In the genomic region with DNA sequence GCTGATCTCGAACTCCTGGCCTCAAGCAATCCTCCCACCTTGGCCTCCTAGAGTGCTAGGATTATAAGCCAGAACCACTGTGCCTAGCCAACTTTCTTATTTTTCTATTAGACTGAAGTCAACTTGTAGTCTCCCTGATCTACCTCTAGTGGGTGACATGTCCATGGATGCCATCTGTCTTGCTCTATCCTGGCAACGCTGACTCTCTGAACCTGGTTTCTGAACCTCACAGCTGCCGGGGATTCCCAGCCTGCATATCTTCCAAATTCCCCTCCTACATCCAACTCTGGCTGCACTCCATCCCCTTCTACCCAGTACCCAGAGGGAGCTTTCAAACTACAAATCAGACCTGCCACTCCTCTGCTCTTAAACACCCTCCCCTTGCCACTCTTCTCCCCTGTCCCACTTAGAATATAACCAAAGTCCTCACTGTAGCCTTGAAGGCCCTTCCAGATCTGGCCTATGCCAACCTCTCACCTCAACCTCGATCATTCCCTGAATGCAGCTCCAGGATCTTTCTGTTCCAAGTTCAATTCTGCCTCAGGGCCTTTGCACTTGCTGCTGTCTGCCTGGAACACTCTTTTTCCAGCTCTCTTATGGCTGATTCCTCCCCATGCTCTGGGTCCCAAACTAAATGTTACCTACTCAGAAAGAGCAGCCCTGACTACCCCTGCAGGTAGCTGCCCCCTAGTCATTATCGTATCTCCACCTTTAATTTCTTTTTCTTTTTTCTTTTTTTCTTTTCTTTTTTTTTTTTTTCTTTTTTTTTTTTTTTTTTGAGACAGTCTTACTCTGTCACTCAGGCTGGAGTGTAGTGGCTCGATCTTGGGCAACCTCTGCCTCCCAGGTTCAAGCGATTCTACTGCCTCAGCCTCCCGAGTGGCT, we compare ENCODE assay signal across 11 cellular contexts. TPM values are rescaled to one million over a fixed set of nuclear protein-coding genes. Genes with fewer than 3 reads are reported as not detected.
DNase-seq lines count a peak whose midpoint lies in the region; ATAC-seq and TF ChIP-seq lines count a peak whose summit lies in the region.
"Had no signal": no experiment of that assay in that cellular context is flagged by ENCODE, and none has a peak within 500 bp of the region (broad histone marks: within the 10 kb centered on the region; RNA-seq: fewer than 3 reads in every experiment).

No MANE protein-coding gene starts in this region.

- H3K4ac ChIP-seq in IMR-90 (ENCODE audit: low read depth, low read length): no peak overlapping the region

- TF ChIP-seq CTCF in IMR-90 (conservative IDR thresholded peaks at IDR 0.05; ENCODE audit: low read depth, low read length): no peak
- peak; percentile 25 for TF ChIP-seq CTCF in fibroblast of mammary gland (conservative IDR thresholded peaks at IDR 0.05; ENCODE audit: control insufficient read depth, insufficient read depth, low read depth, low read length)

- intact Hi-C loops in IMR-90 (cut with micrococcal nuclease): no loop called here

- H3K4me3 ChIP-seq in IMR-90 (ENCODE audit: insufficient read depth, low read depth, low read length) (no peak overlapping the region), fibroblast of mammary gland (ENCODE audit: control insufficient read depth, low read depth, low read length) (no peak overlapping the region)

- dilution Hi-C loops in IMR-90 (cut with HindIII; ENCODE audit: low sequenced_read_pairs, unreplicated experiment): no loop called here

- TF ChIP-seq RAD21 in IMR-90 (IDR thresholded peaks at IDR 0.05; ENCODE audit: low read length): no peak; the same call in 1 of the 2 replicates

- no TSS peak for BruUV-seq in IMR-90 (replicated peaks; lab: Mats Ljungman, UMichigan)

- no peaks in the 10 kb centered on the region; the same call in 1 of the 2 replicates for H4K20me1 ChIP-seq in IMR-90 (ENCODE audit: insufficient read depth, low read length)

- H2BK120ac ChIP-seq in IMR-90 (ENCODE audit: low read depth, low read length): no peak overlapping the region

- H2BK15ac ChIP-seq in IMR-90 (ENCODE audit: low read depth, low read length): no peak overlapping the region

- ATAC-seq in IMR-90 (ENCODE audit: low read depth) (no peak), HG03135 (IDR thresholded peaks at IDR 0.05; ENCODE audit: unreplicated experiment) (no peak)
- ATAC-seq: sciatic nerve; stimulated activated naive CD8-positive, alpha-beta T cell treated with anti-CD3 and anti-CD28 coated beads, Interleukin-15, amount 100 ng/mL, for 72 hours had no signal

- TF ChIP-seq POLR2A in IMR-90 (IDR thresholded peaks at IDR 0.05; ENCODE audit: low read depth, low read length): no peak

- 0 out of 2 replicates have a peak, but pooled peaks cover 6% of the 10 kb centered on the region for H3K9me1 ChIP-seq in IMR-90 (ENCODE audit: insufficient read depth, low read length)

- no peak overlapping the region for H4K5ac ChIP-seq in IMR-90 (ENCODE audit: low read depth, low read length)

- no CpG with 5 or more reads among the region's 8 CpGs for WGBS in IMR-90 (ENCODE audit: extremely low coverage in 2 of 2, insufficient read length in 1 of 2), 2 experiments

- H3K14ac ChIP-seq in IMR-90 (replicated peaks; ENCODE audit: low read depth, low read length): no peak overlapping the region

- no peak overlapping the region for H4K91ac ChIP-seq in IMR-90 (ENCODE audit: insufficient read depth, low read depth, low read length)

- peaks cover 34% of the 10 kb centered on the region for H3K36me3 ChIP-seq in IMR-90 (ENCODE audit: control insufficient read depth, insufficient read depth, low read length)

- H3K27me3 ChIP-seq in IMR-90 (ENCODE audit: control insufficient read depth, insufficient read depth, low read length): no peaks in the 10 kb centered on the region
- H3K27me3 ChIP-seq: brain microvascular endothelial cell had no signal

- no peak overlapping the region for H3K4me2 ChIP-seq in IMR-90 (ENCODE audit: low read depth, low read length)

- POLR2A ChIA-PET in IMR-90 (lab: Charles Lee; ENCODE audit: unreplicated experiment): interaction anchor here (0.6 to 1.3 kb wide), 2 partner anchors 23 to 82 kb away, joined by 3 read pairs; partner anchors contain the start of gene THAP8

- CTCF ChIA-PET in IMR-90 (lab: Yijun Ruan, JAX): interaction anchor here (1.3 kb wide), 1 partner anchor 11 kb away, joined by 6 read pairs; no protein-coding TSS in a partner anchor

- DNase-seq in AG08396 (ENCODE audit: low spot score) (peak; percentile 62), IMR-90 (peak; percentile 53), fibroblast of mammary gland (ENCODE audit: low read depth) (peak; percentile 45), dedifferentiated amniotic fluid mesenchymal stem cell (ENCODE audit: extremely low spot score) (no peak), NCI-H1105 (lab: John Stamatoyannopoulos, UW) (no peak)
- DNase-seq: activated B cell treated with CpG ODN at 0.5 μM for 24 hours; brain microvascular endothelial cell; NCI-H774; stimulated activated naive CD8-positive, alpha-beta T cell treated with anti-CD3 and anti-CD28 coated beads, Interleukin-15, amount 100 ng/mL, for 72 hours had no signal

- H3K9ac ChIP-seq in IMR-90 (ENCODE audit: low read depth, low read length): no peak overlapping the region

- H2BK20ac ChIP-seq in IMR-90 (ENCODE audit: low read depth, low read length): no peak overlapping the region

- H2AK5ac ChIP-seq in IMR-90 (ENCODE audit: low read depth, low read length): no peak overlapping the region

- peaks cover 0 to 28% of the 10 kb centered on the region in 2 experiments; a peak in 3 of 4 replicates for H3K79me1 ChIP-seq in IMR-90 (ENCODE audit: low read depth in 1 of 2, low read length in 2 of 2)

- no peak overlapping the region for H2AK9ac ChIP-seq in IMR-90 (replicated peaks; ENCODE audit: low read depth, low read length, poor library complexity)

- no peak overlapping the region for H3K27ac ChIP-seq in IMR-90 (ENCODE audit: insufficient read depth, low read length)
- H3K27ac ChIP-seq: brain microvascular endothelial cell had no signal

- no peaks in the 10 kb centered on the region for H3K9me3 ChIP-seq in IMR-90 (ENCODE audit: control insufficient read depth, insufficient read depth, low read length)

- no peak overlapping the region for H3K23ac ChIP-seq in IMR-90 (ENCODE audit: low read depth, low read length)

- no peak overlapping the region for H4K8ac ChIP-seq in IMR-90 (ENCODE audit: low read depth in 2 of 2, low read length in 2 of 2)

- H2AFZ ChIP-seq in IMR-90 (replicated peaks; ENCODE audit: low read length, poor library complexity): no peak overlapping the region

- H2BK5ac ChIP-seq in IMR-90 (ENCODE audit: low read depth, low read length, poor library complexity, severe bottlenecking): no peak overlapping the region

- no peak overlapping the region for H3K18ac ChIP-seq in IMR-90 (ENCODE audit: low read depth, low read length)

- in situ Hi-C loops in IMR-90 (cut with MboI; ENCODE audit: low sequenced_read_pairs): no loop called here

- H3K4me1 ChIP-seq in IMR-90 (ENCODE audit: control insufficient read depth, insufficient read depth, low read length): peaks cover 5% of the 10 kb centered on the region; the same call in 1 of the 2 replicates

- no peak overlapping the region for H3K56ac ChIP-seq in IMR-90 (ENCODE audit: extremely low read depth, insufficient read depth, low read length)

TF ChIP-seq in IMR-90, 13 proteins besides CTCF, POLR2A, EP300 and RAD21:
- no peak for TF ChIP-seq USF2 (IDR thresholded peaks at IDR 0.05; ENCODE audit: low read depth, low read length)
- no peak for TF ChIP-seq CHD1 (IDR thresholded peaks at IDR 0.05; ENCODE audit: low read depth, low read length)

RNA-seq across cellular contexts. Expression of gene CLIP3, which starts 2.2 kb away (rescaled TPM):
- 5.0 and 5.4 TPM in 2 replicates for total RNA-seq in IMR-90 (2012; rRNA removed)
- 24.4 and 28.7 TPM in 2 replicates for polyA plus RNA-seq in IMR-90 (2012; rRNA removed)
- 19.6 and 32.6 TPM in 2 replicates for polyA plus RNA-seq in IMR-90 (2012; cell fraction: cytosol; rRNA removed)
- 15.2 and 35.7 TPM in 2 replicates for polyA plus RNA-seq in IMR-90 (2012; cell fraction: nucleus; rRNA removed; ENCODE audit: low replicate concordance)

RNA-seq across cellular contexts. Expression of gene ALKBH6, which starts 16.5 kb away (rescaled TPM):
- 10.3 and 12.9 TPM in 2 replicates for total RNA-seq in IMR-90 (2012; rRNA removed)
- 38.7 and 42.7 TPM in 2 replicates for polyA plus RNA-seq in IMR-90 (2012; rRNA removed)
- 21.2 and 48.6 TPM in 2 replicates for polyA plus RNA-seq in IMR-90 (2012; cell fraction: cytosol; rRNA removed)
- 120 and 144 TPM in 2 replicates for polyA plus RNA-seq in IMR-90 (2012; cell fraction: nucleus; rRNA removed; ENCODE audit: low replicate concordance)

RNA-seq across cellular contexts. Expression of gene SYNE4, which starts 21.9 kb away (rescaled TPM):
- total RNA-seq in IMR-90 (2012; rRNA removed): not detected in 2 replicates
- 0.27 and 0.34 TPM in 2 replicates for polyA plus RNA-seq in IMR-90 (2012; rRNA removed)
- 0.09 and 0.19 TPM in 2 replicates for polyA plus RNA-seq in IMR-90 (2012; cell fraction: cytosol; rRNA removed)
- polyA plus RNA-seq in IMR-90 (2012; cell fraction: nucleus; rRNA removed; ENCODE audit: low replicate concordance): 3.7 and 5.4 TPM in 2 replicates

RNA-seq across cellular contexts. Expression of gene THAP8, which starts 23.6 kb away (rescaled TPM):
- total RNA-seq in IMR-90 (2012; rRNA removed): 1.8 and 2.2 TPM in 2 replicates
- 5.9 and 7.2 TPM in 2 replicates for polyA plus RNA-seq in IMR-90 (2012; rRNA removed)
- polyA plus RNA-seq in IMR-90 (2012; cell fraction: cytosol; rRNA removed): 7.4 and 13.9 TPM in 2 replicates
- 3.2 and 7.3 TPM in 2 replicates for polyA plus RNA-seq in IMR-90 (2012; cell fraction: nucleus; rRNA removed; ENCODE audit: low replicate concordance)

RNA-seq across cellular contexts. Expression of gene WDR62, which starts 24.2 kb away (rescaled TPM):
- 4.5 and 5.0 TPM in 2 replicates for total RNA-seq in IMR-90 (2012; rRNA removed)
- 7.0 and 8.2 TPM in 2 replicates for polyA plus RNA-seq in IMR-90 (2012; rRNA removed)
- 3.9 and 4.0 TPM in 2 replicates for polyA plus RNA-seq in IMR-90 (2012; cell fraction: cytosol; rRNA removed)
- polyA plus RNA-seq in IMR-90 (2012; cell fraction: nucleus; rRNA removed; ENCODE audit: low replicate concordance): 12.0 and 43.6 TPM in 2 replicates

Comparison
In these comparisons a context has a peak if more than half of its experiments do, and no peak if none do; other contexts are left out.
1. DNase-seq: peak in AG08396 (single experiment), IMR-90 (single experiment) and fibroblast of mammary gland (single experiment); none in dedifferentiated amniotic fluid mesenchymal stem cell (single experiment) and NCI-H1105 (single experiment).